Comparison of ENCODE assay signal across 2 cellular contexts in genomic region chr14:105433161-105433605, GRCh38.
TF ChIP-seq lines count a peak whose summit lies in the region.

No MANE protein-coding gene starts in this region.

TF ChIP-seq in GM12891, 5 proteins besides CTCF, POLR2A, EP300 and RAD21:
- TF ChIP-seq SPI1 (IDR thresholded peaks at IDR 0.05; ENCODE audit: low read depth, low read length) (no peak), POLR2AphosphoS5 (IDR thresholded peaks at IDR 0.05; ENCODE audit: low read depth, low read length) (no peak), POU2F2 (IDR thresholded peaks at IDR 0.05; ENCODE audit: low read depth, low read length) (0 out of 2 replicates have a peak, but pooled peaks have one; percentile 10)

TF ChIP-seq in HCT116, 20 proteins besides CTCF, POLR2A, EP300 and RAD21:
- TF ChIP-seq REST (IDR thresholded peaks at IDR 0.05; ENCODE audit: low read depth) (no peak), EZH2 (IDR thresholded peaks at IDR 0.05) (no peak), SP1 (IDR thresholded peaks at IDR 0.05; ENCODE audit: low read depth) (no peak), POLR2AphosphoS5 (IDR thresholded peaks at IDR 0.05; ENCODE audit: low read depth, low read length) (no peak), EZH2phosphoT487 (IDR thresholded peaks at IDR 0.05; ENCODE audit: borderline replicate concordance) (no peak), SIN3A (IDR thresholded peaks at IDR 0.05; ENCODE audit: low read depth) (no peak), CBX3 (IDR thresholded peaks at IDR 0.05; ENCODE audit: low read depth) (no peak), EGR1 (IDR thresholded peaks at IDR 0.05; ENCODE audit: low read depth) (no peak), FOSL1 (IDR thresholded peaks at IDR 0.05; ENCODE audit: low read depth) (no peak), ELF1 (IDR thresholded peaks at IDR 0.05; ENCODE audit: borderline replicate concordance, low read depth) (no peak), ZFX (IDR thresholded peaks at IDR 0.05) (no peak), CEBPB (IDR thresholded peaks at IDR 0.05; ENCODE audit: low read depth) (no peak), ZNF274 (IDR thresholded peaks at IDR 0.05; ENCODE audit: low read depth, low read length) (no peak)
- TF ChIP-seq, protein P1, sequence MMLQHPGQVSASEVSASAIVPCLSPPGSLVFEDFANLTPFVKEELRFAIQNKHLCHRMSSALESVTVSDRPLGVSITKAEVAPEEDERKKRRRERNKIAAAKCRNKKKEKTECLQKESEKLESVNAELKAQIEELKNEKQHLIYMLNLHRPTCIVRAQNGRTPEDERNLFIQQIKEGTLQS (IDR thresholded peaks at IDR 0.05), result no peak
TF ChIP-seq in HCT116: peak in this region for 0.
